8 cellular contexts compared by ENCODE assay signal in the genomic region with DNA sequence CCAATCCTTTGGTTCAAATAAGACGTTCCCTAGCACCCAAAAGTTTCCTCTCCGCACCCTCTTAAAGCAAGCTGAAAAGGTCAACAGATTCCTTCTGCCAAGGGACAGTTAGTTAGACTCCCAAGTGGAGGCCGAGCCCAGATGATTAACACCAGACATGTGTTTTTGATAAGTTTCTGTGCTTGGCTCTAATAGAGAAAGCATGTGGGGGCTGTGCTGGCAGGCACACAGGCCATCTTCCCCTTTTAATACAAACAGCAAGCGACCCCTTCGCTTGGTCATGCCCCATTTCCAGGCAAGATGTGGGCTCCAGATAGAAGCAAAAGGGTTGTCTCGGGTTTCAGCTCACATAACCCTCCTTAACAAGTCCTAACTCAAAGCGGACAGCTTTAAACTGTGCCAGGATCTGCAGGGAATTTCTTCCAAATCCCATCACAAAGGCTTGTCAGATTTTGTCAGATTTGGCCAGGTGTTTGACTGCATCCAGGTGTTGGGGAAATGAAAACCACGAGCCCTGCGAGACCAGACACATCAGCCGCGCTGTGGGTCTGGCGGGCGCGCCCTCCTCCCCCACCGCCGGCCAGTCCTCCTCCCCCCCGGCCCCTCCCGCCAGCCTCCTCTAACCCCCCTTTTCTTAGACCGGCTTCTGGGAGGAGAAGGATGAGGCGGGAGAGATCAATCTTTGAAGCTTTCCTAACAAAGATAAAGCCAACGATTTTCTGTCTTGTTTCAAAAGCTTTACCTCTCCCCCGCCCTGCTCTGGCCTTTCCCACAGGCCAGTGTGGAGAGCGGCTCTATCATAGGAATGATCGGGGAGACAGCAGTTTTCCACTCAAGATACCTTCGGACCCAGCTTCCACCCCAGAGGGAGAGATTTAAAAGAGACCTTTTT. TPM values are rescaled to one million over a fixed set of nuclear protein-coding genes. Genes with fewer than 3 reads are reported as not detected.
DNase-seq lines count a peak whose midpoint lies in the region; ATAC-seq and TF ChIP-seq lines count a peak whose summit lies in the region.

No MANE protein-coding gene starts in this region.

- H3K4me1 ChIP-seq in prostate gland (replicated peaks), result peaks cover 6% of the 10 kb centered on the region

- TF ChIP-seq POLR2A in prostate gland (IDR thresholded peaks at IDR 0.05), result no peak

- H3K4me1 Mint-ChIP-seq in activated CD4-positive, alpha-beta memory T cell treated with anti-CD3 and anti-CD28 coated beads, Interleukin-2, amount 10 ng/mL, durations not matched to agents 7 days and 5 days, result peaks cover 62% of the 10 kb centered on the region
- peaks cover 34% of the 10 kb centered on the region for H3K4me1 Mint-ChIP-seq in activated CD4-positive, alpha-beta memory T cell treated with anti-CD3 and anti-CD28 coated beads for 36 hours (ENCODE audit: low read depth)

- H3K27ac ChIP-seq in prostate gland, result peak overlapping the region; percentile 97 to 98

- H3K36me3 ChIP-seq in prostate gland, result no peaks in the 10 kb centered on the region

- TF ChIP-seq CTCF in foreskin fibroblast (IDR thresholded peaks at IDR 0.05; ENCODE audit: low read depth, low read length), result no peak
- TF ChIP-seq CTCF in prostate gland (IDR thresholded peaks at IDR 0.05), result no peak

- peak overlapping the region; percentile 30 for H3K4me3 Mint-ChIP-seq in activated CD4-positive, alpha-beta memory T cell treated with anti-CD3 and anti-CD28 coated beads, Interleukin-2, amount 10 ng/mL, durations not matched to agents 7 days and 5 days
- no peak overlapping the region for H3K4me3 Mint-ChIP-seq in activated CD4-positive, alpha-beta memory T cell treated with anti-CD3 and anti-CD28 coated beads for 36 hours

- intact Hi-C loops in activated CD4-positive, alpha-beta memory T cell treated with anti-CD3 and anti-CD28 coated beads for 36 hours (cut with micrococcal nuclease), result loop anchor here (5.0 to 10.0 kb wide), 4 partner anchors 67 to 1245 kb away; no protein-coding TSS in a partner anchor
- intact Hi-C loops in prostate gland (cut with DNase I), result loop anchor here (2.0 kb wide), 2 partner anchors 175 to 351 kb away; no protein-coding TSS in a partner anchor

- CTCF ChIA-PET in activated CD4-positive, alpha-beta memory T cell treated with anti-CD3 and anti-CD28 coated beads, Interleukin-2, amount 10 ng/mL, durations not matched to agents 7 days and 5 days (lab: Charles Lee), result interaction anchor here (0.6 to 10.2 kb wide), 6 partner anchors 137 to 257 kb away, joined by 3 to 92 read pairs (median 4); no protein-coding TSS in a partner anchor
- CTCF ChIA-PET in activated CD4-positive, alpha-beta memory T cell treated with anti-CD3 and anti-CD28 coated beads for 36 hours (lab: Charles Lee), result interaction anchor here (0.9 to 3.0 kb wide), 7 partner anchors 8 to 359 kb away, joined by 3 to 23 read pairs (median 3); no protein-coding TSS in a partner anchor

- H3K9me3 ChIP-seq in prostate gland, result no peaks in the 10 kb centered on the region

- H3K36me3 Mint-ChIP-seq in activated CD4-positive, alpha-beta memory T cell treated with anti-CD3 and anti-CD28 coated beads, Interleukin-2, amount 10 ng/mL, durations not matched to agents 7 days and 5 days (ENCODE audit: low read depth), result peaks cover 28% of the 10 kb centered on the region
- H3K36me3 Mint-ChIP-seq in activated CD4-positive, alpha-beta memory T cell treated with anti-CD3 and anti-CD28 coated beads for 36 hours, result peaks cover 1% of the 10 kb centered on the region

- H3K27ac Mint-ChIP-seq in activated CD4-positive, alpha-beta memory T cell treated with anti-CD3 and anti-CD28 coated beads, Interleukin-2, amount 10 ng/mL, durations not matched to agents 7 days and 5 days, result no peak overlapping the region
- H3K27ac Mint-ChIP-seq in activated CD4-positive, alpha-beta memory T cell treated with anti-CD3 and anti-CD28 coated beads for 36 hours, result no peak overlapping the region

- no peak for DNase-seq in activated CD4-positive, alpha-beta memory T cell treated with anti-CD3 and anti-CD28 coated beads, Interleukin-2, amount 10 ng/mL, durations not matched to agents 7 days and 5 days
- no peak for DNase-seq in activated CD4-positive, alpha-beta memory T cell treated with anti-CD3 and anti-CD28 coated beads for 36 hours
- peak; percentile 55 to 75 for DNase-seq in foreskin fibroblast
- peak; percentile 77 for DNase-seq in prostate gland (ENCODE audit: low spot score)
- no peak for DNase-seq in activated CD4-positive, alpha-beta T cell treated with anti-CD3 and anti-CD28 coated beads, Interleukin-2, amount 50 U/mL, for 4 hours

- H3K4me3 ChIP-seq in foreskin fibroblast (ENCODE audit: low read depth in 1 of 2, low read length in 2 of 2), result peak overlapping the region in 1 of 2 donors; percentile 30
- peak overlapping the region in 1 of 2 donors; percentile 71 for H3K4me3 ChIP-seq in prostate gland

- WGBS in prostate gland, result 15% methylated on average over 25 of the region's 25 CpGs

- peaks cover 52% of the 10 kb centered on the region for H3K27me3 Mint-ChIP-seq in activated CD4-positive, alpha-beta memory T cell treated with anti-CD3 and anti-CD28 coated beads, Interleukin-2, amount 10 ng/mL, durations not matched to agents 7 days and 5 days
- peaks cover 45% of the 10 kb centered on the region for H3K27me3 Mint-ChIP-seq in activated CD4-positive, alpha-beta memory T cell treated with anti-CD3 and anti-CD28 coated beads for 36 hours

- POLR2A ChIA-PET in activated CD4-positive, alpha-beta memory T cell treated with anti-CD3 and anti-CD28 coated beads, Interleukin-2, amount 10 ng/mL, durations not matched to agents 7 days and 5 days (lab: Charles Lee), result interaction anchor here (1.3 to 8.7 kb wide), 4 partner anchors 9 to 177 kb away, joined by 3 to 85 read pairs (median 14); no protein-coding TSS in a partner anchor
- POLR2A ChIA-PET in activated CD4-positive, alpha-beta memory T cell treated with anti-CD3 and anti-CD28 coated beads for 36 hours (lab: Charles Lee), result no interaction called here

- no peaks in the 10 kb centered on the region for H3K27me3 ChIP-seq in prostate gland (replicated peaks; ENCODE audit: insufficient read depth)

- H3K9me3 Mint-ChIP-seq in activated CD4-positive, alpha-beta memory T cell treated with anti-CD3 and anti-CD28 coated beads, Interleukin-2, amount 10 ng/mL, durations not matched to agents 7 days and 5 days, result no peaks in the 10 kb centered on the region
- no peaks in the 10 kb centered on the region for H3K9me3 Mint-ChIP-seq in activated CD4-positive, alpha-beta memory T cell treated with anti-CD3 and anti-CD28 coated beads for 36 hours

- ATAC-seq in SK-N-SH treated with all-trans-retinoic acid at 6 μM for 48 hours (peak; percentile 24), GM21515 (IDR thresholded peaks at IDR 0.05; ENCODE audit: unreplicated experiment) (no peak), GM21786 (IDR thresholded peaks at IDR 0.05; ENCODE audit: unreplicated experiment) (no peak)

TF ChIP-seq in SK-N-SH treated with all-trans-retinoic acid at 6 μM for 48 hours, 23 proteins besides CTCF, POLR2A, EP300 and RAD21 (continues in another document):
- TF ChIP-seq, protein P1, sequence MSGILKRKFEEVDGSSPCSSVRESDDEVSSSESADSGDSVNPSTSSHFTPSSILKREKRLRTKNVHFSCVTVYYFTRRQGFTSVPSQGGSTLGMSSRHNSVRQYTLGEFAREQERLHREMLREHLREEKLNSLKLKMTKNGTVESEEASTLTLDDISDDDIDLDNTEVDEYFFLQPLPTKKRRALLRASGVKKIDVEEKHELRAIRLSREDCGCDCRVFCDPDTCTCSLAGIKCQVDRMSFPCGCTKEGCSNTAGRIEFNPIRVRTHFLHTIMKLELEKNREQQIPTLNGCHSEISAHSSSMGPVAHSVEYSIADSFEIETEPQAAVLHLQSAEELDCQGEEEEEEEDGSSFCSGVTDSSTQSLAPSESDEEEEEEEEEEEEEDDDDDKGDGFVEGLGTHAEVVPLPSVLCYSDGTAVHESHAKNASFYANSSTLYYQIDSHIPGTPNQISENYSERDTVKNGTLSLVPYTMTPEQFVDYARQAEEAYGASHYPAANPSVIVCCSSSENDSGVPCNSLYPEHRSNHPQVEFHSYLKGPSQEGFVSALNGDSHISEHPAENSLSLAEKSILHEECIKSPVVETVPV (CRISPR knock-in tag; IDR thresholded peaks at IDR 0.05), result peak; percentile 97
- TF ChIP-seq ZNF565 (CRISPR knock-in tag; conservative IDR thresholded peaks at IDR 0.05; ENCODE audit: low read depth) (no peak), TOX (CRISPR knock-in tag; IDR thresholded peaks at IDR 0.05; ENCODE audit: borderline replicate concordance) (peak; percentile 51; the same call in 1 of the 2 replicates), ZC3H10 (CRISPR knock-in tag; IDR thresholded peaks at IDR 0.05) (peak; percentile 97), ARNTL (CRISPR knock-in tag; IDR thresholded peaks at IDR 0.05; ENCODE audit: borderline replicate concordance, low read depth) (peak; percentile 80; the same call in 1 of the 2 replicates)
- TF ChIP-seq, protein P2, sequence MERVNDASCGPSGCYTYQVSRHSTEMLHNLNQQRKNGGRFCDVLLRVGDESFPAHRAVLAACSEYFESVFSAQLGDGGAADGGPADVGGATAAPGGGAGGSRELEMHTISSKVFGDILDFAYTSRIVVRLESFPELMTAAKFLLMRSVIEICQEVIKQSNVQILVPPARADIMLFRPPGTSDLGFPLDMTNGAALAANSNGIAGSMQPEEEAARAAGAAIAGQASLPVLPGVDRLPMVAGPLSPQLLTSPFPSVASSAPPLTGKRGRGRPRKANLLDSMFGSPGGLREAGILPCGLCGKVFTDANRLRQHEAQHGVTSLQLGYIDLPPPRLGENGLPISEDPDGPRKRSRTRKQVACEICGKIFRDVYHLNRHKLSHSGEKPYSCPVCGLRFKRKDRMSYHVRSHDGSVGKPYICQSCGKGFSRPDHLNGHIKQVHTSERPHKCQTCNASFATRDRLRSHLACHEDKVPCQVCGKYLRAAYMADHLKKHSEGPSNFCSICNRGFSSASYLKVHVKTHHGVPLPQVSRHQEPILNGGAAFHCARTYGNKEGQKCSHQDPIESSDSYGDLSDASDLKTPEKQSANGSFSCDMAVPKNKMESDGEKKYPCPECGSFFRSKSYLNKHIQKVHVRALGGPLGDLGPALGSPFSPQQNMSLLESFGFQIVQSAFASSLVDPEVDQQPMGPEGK (CRISPR knock-in tag; IDR thresholded peaks at IDR 0.05; ENCODE audit: borderline replicate concordance), result peak; percentile 96

RNA-seq across cellular contexts. Expression of a gene that starts 3.4 kb away (rescaled TPM):
- total RNA-seq in activated CD4-positive, alpha-beta memory T cell treated with anti-CD3 and anti-CD28 coated beads, Interleukin-2, amount 10 ng/mL, durations not matched to agents 7 days and 5 days, result 10 to 100 TPM; 11.2 to 11.3 TPM
- total RNA-seq in activated CD4-positive, alpha-beta memory T cell treated with anti-CD3 and anti-CD28 coated beads for 36 hours, result under 1 TPM; 0.56 to 1.00 TPM
- 100 to 1,000 TPM in 1 of 2 donors, 10 to 100 TPM in 1; 92.4 to 174 TPM for total RNA-seq in prostate gland

Comparison
In these comparisons a context has a peak if more than half of its experiments do, and no peak if none do; other contexts are left out.
1. DNase-seq: peak in foreskin fibroblast (2 of 2) and prostate gland (single experiment); none in activated CD4-positive, alpha-beta memory T cell treated with anti-CD3 and anti-CD28 coated beads, Interleukin-2, amount 10 ng/mL, durations not matched to agents 7 days and 5 days (single experiment), activated CD4-positive, alpha-beta memory T cell treated with anti-CD3 and anti-CD28 coated beads for 36 hours (single experiment) and activated CD4-positive, alpha-beta T cell treated with anti-CD3 and anti-CD28 coated beads, Interleukin-2, amount 50 U/mL, for 4 hours (0 of 2).
2. RNA of a gene that starts 3.4 kb away (total RNA-seq): 92.4 to 174 TPM in prostate gland; 11.2 to 11.3 TPM in activated CD4-positive, alpha-beta memory T cell treated with anti-CD3 and anti-CD28 coated beads, Interleukin-2, amount 10 ng/mL, durations not matched to agents 7 days and 5 days and 0.56 to 1.00 TPM in activated CD4-positive, alpha-beta memory T cell treated with anti-CD3 and anti-CD28 coated beads for 36 hours; every median in the first group is over 4 times any median in the second.